ENCODE assay signal across 10 cellular contexts in the genomic region with DNA sequence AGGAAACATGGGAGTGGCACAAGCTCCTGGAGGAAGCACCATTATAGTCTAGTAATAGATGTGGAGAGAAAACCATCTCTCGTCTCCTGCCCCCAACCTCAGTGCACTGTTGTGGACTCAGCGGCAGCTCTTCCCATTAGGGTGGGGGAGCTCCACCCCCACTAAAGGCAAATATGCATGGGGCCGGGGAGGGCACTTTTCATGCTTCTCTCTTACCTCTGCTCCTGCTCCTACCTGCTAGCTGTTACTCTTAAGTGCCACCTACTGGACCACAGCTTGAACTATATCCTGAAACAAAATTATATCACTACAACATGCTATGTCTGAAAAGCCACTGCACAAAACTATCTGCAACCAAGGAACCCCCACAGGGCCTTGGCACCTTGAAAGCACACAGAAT.
DNase-seq lines count a peak whose midpoint lies in the region; ATAC-seq and TF ChIP-seq lines count a peak whose summit lies in the region.
"Had no signal": no experiment of that assay in that cellular context is flagged by ENCODE, and none has a peak within 500 bp of the region (broad histone marks: within the 10 kb centered on the region; RNA-seq: fewer than 3 reads in every experiment).

No MANE protein-coding gene starts in this region.

- intact Hi-C loops in Caco-2 (cut with micrococcal nuclease; ENCODE audit: unreplicated experiment) (loop anchor here (1.0 to 10.0 kb wide), 2 partner anchors 75 to 659 kb away; no protein-coding TSS in a partner anchor), PC-9 (cut with micrococcal nuclease; ENCODE audit: unreplicated experiment) (loop anchor here (10.0 kb wide), 1 partner anchor 585 kb away; no protein-coding TSS in a partner anchor)

- POLR2A ChIA-PET in Caco-2 (lab: Charles Lee): no interaction called here
- POLR2A ChIA-PET in PC-9 (lab: Charles Lee; ENCODE audit: unreplicated experiment): no interaction called here

- no peak overlapping the region for H3K4me2 ChIP-seq in PC-9

- H3K4me3 ChIP-seq in Caco-2 (ENCODE audit: low read depth, low read length) (no peak overlapping the region), PC-9 (no peak overlapping the region)

- no peaks in the 10 kb centered on the region for H4K20me1 ChIP-seq in PC-9 (ENCODE audit: insufficient read depth)

- CTCF ChIA-PET in Caco-2 (lab: Charles Lee) (no interaction called here), PC-9 (lab: Charles Lee) (no interaction called here)

- H3K27me3 ChIP-seq in Caco-2 (replicated peaks; ENCODE audit: control insufficient read depth, insufficient read depth, low read length): no peaks in the 10 kb centered on the region
- no peaks in the 10 kb centered on the region for H3K27me3 ChIP-seq in PC-9 (ENCODE audit: insufficient read depth, low read depth)

- no peaks in the 10 kb centered on the region for H3K4me1 ChIP-seq in Caco-2
- no peaks in the 10 kb centered on the region for H3K4me1 ChIP-seq in PC-9 (replicated peaks; ENCODE audit: insufficient read depth)

- no peaks in the 10 kb centered on the region for H3F3A ChIP-seq in PC-9 (ENCODE audit: insufficient read depth, low read depth)

- H3K27me3 Mint-ChIP-seq in Caco-2 (ENCODE audit: insufficient read depth, unreplicated experiment): peaks cover 4% of the 10 kb centered on the region

- no peaks in the 10 kb centered on the region for H3K36me3 ChIP-seq in Caco-2 (ENCODE audit: control insufficient read depth, insufficient read depth, low read length)
- no peaks in the 10 kb centered on the region for H3K36me3 ChIP-seq in PC-9 (ENCODE audit: low read depth)

- no peak overlapping the region for H3K4me3 Mint-ChIP-seq in Caco-2 (ENCODE audit: unreplicated experiment)

- H3K9me3 Mint-ChIP-seq in Caco-2 (ENCODE audit: unreplicated experiment): peaks cover 10% of the 10 kb centered on the region

- H3K9me2 ChIP-seq in PC-9 (ENCODE audit: insufficient read depth): no peaks in the 10 kb centered on the region

- no peaks in the 10 kb centered on the region for H3K4me1 Mint-ChIP-seq in Caco-2 (ENCODE audit: low read depth, unreplicated experiment)

- no peaks in the 10 kb centered on the region for H3K36me3 Mint-ChIP-seq in Caco-2 (ENCODE audit: insufficient read depth, unreplicated experiment)

- no TSS peak for BruUV-seq in Caco-2 (replicated peaks; lab: Mats Ljungman, UMichigan)
- BruUV-seq in PC-9 (replicated peaks; lab: Mats Ljungman, UMichigan): no TSS peak

- DNase-seq in Caco-2: peak in 1 of 2 experiments; percentile 22
- no peak for DNase-seq in PC-9
- DNase-seq in iPS-NIHi11 (ENCODE audit: low spot score): peak; percentile 17
- DNase-seq in MV-4-11 (lab: John Stamatoyannopoulos, UW): no peak
- DNase-seq in NK-92 (lab: John Stamatoyannopoulos, UW; ENCODE audit: unreplicated experiment): no peak
- DNase-seq: central memory CD4-positive, alpha-beta T cell; NCI-H1048 had no signal

- no peak overlapping the region for H2AFZ ChIP-seq in PC-9

- H3K79me2 ChIP-seq in PC-9 (ENCODE audit: low read depth): no peaks in the 10 kb centered on the region

- ATAC-seq in HG02610 (IDR thresholded peaks at IDR 0.05; ENCODE audit: unreplicated experiment) (peak; percentile 59), HG02981 (IDR thresholded peaks at IDR 0.05; ENCODE audit: unreplicated experiment) (no peak), HG02588 (IDR thresholded peaks at IDR 0.05; ENCODE audit: unreplicated experiment) (no peak)

- no peak overlapping the region for H3K27ac ChIP-seq in PC-9

- H3K9me3 ChIP-seq in Caco-2 (no peaks in the 10 kb centered on the region), PC-9 (ENCODE audit: insufficient read depth, low read depth) (no peaks in the 10 kb centered on the region)

- TF ChIP-seq CTCF in Caco-2 (IDR thresholded peaks at IDR 0.05; ENCODE audit: insufficient read depth in 1 of 2, low read depth in 1 of 2, low read length in 1 of 2, severe bottlenecking in 1 of 2, unreplicated experiment in 1 of 2) (peak; percentile 30 to 50), PC-9 (conservative IDR thresholded peaks at IDR 0.05) (peak; percentile 33; the same call in 1 of the 2 replicates)

- no peak overlapping the region for H3K27ac Mint-ChIP-seq in Caco-2 (ENCODE audit: unreplicated experiment)
